Comparison of ENCODE assay signal across 17 cellular contexts in genomic region chrX:10070714-10071436, GRCh38.
"Had no signal": no experiment of that assay in that cellular context is flagged by ENCODE, and none has a peak within 500 bp of the region (broad histone marks: within the 10 kb centered on the region; RNA-seq: fewer than 3 reads in every experiment).

No MANE protein-coding gene starts in this region.

- DNase-seq: activated CD4-positive, alpha-beta T cell treated with anti-CD3 and anti-CD28 coated beads, Interleukin-2, amount 10 ng/mL, durations not matched to agents 7 days and 5 days; amygdala; body of pancreas; central memory CD4-positive, alpha-beta T cell; colonic mucosa; erythroblast; hypothalamus; islet precursor cell; lower lobe of right lung; occipital lobe; posterior cingulate gyrus; spleen; stimulated activated CD4-positive, alpha-beta T cell treated with anti-CD3 and anti-CD28 coated beads, Interleukin-4, amount 100 ng/mL, for 4 hours had no signal

- H3K27me3 Mint-ChIP-seq: activated CD4-positive, alpha-beta T cell treated with anti-CD3 and anti-CD28 coated beads, Interleukin-2, amount 10 ng/mL, durations not matched to agents 7 days and 5 days; activated naive CD8-positive, alpha-beta T cell had no signal

- ATAC-seq: body of pancreas, lower lobe of right lung had no signal

- H3K4me1 Mint-ChIP-seq: nephron had no signal

- H3K27ac Mint-ChIP-seq: activated CD4-positive, alpha-beta T cell treated with anti-CD3 and anti-CD28 coated beads, Interleukin-2, amount 10 ng/mL, durations not matched to agents 7 days and 5 days; activated naive CD8-positive, alpha-beta T cell; nephron; T-helper 1 cell treated with Interleukin-12 subunit alpha and Interleukin-12 subunit beta and Interleukin-4 antibody, amounts not matched to agents 30 μg/mL and 1 μg/mL, for 36 hours had no signal

- H3K4me3 Mint-ChIP-seq: activated CD4-positive, alpha-beta T cell treated with anti-CD3 and anti-CD28 coated beads, Interleukin-2, amount 10 ng/mL, durations not matched to agents 7 days and 5 days; activated naive CD8-positive, alpha-beta T cell; nephron; T-helper 1 cell treated with Interleukin-12 subunit alpha and Interleukin-12 subunit beta and Interleukin-4 antibody, amounts not matched to agents 30 μg/mL and 1 μg/mL, for 36 hours had no signal

- H3K9me3 Mint-ChIP-seq: activated CD4-positive, alpha-beta T cell treated with anti-CD3 and anti-CD28 coated beads, Interleukin-2, amount 10 ng/mL, durations not matched to agents 7 days and 5 days; T-helper 1 cell treated with Interleukin-12 subunit alpha and Interleukin-12 subunit beta and Interleukin-4 antibody, amounts not matched to agents 30 μg/mL and 1 μg/mL, for 36 hours had no signal

- H3K27ac ChIP-seq: colonic mucosa, lower lobe of right lung, spleen, tibial nerve had no signal
